Comparison of ENCODE assay signal across 9 cellular contexts in genomic region chr2:43083710-43084698, GRCh38.
A peak's percentile ranks its signal among the peaks of the same experiment; 100 is the strongest.
DNase-seq lines count a peak whose midpoint lies in the region; ATAC-seq and TF ChIP-seq lines count a peak whose summit lies in the region.
"Had no signal": no experiment of that assay in that cellular context is flagged by ENCODE, and none has a peak within 500 bp of the region (broad histone marks: within the 10 kb centered on the region; RNA-seq: fewer than 3 reads in every experiment).

No MANE protein-coding gene starts in this region.

- no peaks in the 10 kb centered on the region for H3K9me3 ChIP-seq in Peyer's patch
- H3K9me3 ChIP-seq in neuronal stem cell (replicated peaks in 1 of 2; ENCODE audit: control insufficient read depth in 2 of 2, insufficient read depth in 1 of 2, low read depth in 1 of 2, low read length in 2 of 2): no peaks in the 10 kb centered on the region

- no peak overlapping the region for H3K4me3 ChIP-seq in Peyer's patch
- no peak overlapping the region for H3K4me3 ChIP-seq in fibroblast of pulmonary artery (replicated peaks; ENCODE audit: low read depth, low read length)
- H3K4me3 ChIP-seq in neuronal stem cell (ENCODE audit: low read length in 2 of 2): no peak overlapping the region

- no peaks in the 10 kb centered on the region for H3K79me1 ChIP-seq in neuronal stem cell (ENCODE audit: low read depth, low read length)

- no peaks in the 10 kb centered on the region for H3K27me3 ChIP-seq in Peyer's patch
- H3K27me3 ChIP-seq in neuronal stem cell (ENCODE audit: control insufficient read depth in 3 of 3, insufficient read depth in 3 of 3, low read depth in 1 of 3, low read length in 3 of 3): no peaks in the 10 kb centered on the region

- peak overlapping the region in 1 of 2 donors; percentile 33 for H3K27ac Mint-ChIP-seq in effector memory CD8-positive, alpha-beta T cell

- H3K27ac ChIP-seq in Peyer's patch (peak overlapping the region; percentile 57 to 91 (median 79)), neuronal stem cell (replicated peaks; ENCODE audit: low read length) (peak overlapping the region; percentile 60)

- no peak for TF ChIP-seq CTCF in Peyer's patch (IDR thresholded peaks at IDR 0.05)
- TF ChIP-seq CTCF in fibroblast of pulmonary artery (IDR thresholded peaks at IDR 0.05; ENCODE audit: low read length, missing control alignments): no peak

- H2AK5ac ChIP-seq in neuronal stem cell (ENCODE audit: low read depth, low read length): peak overlapping the region; percentile 12

- H2AFZ ChIP-seq in neuronal stem cell (ENCODE audit: low read length): peak overlapping the region; percentile 84

- no peak overlapping the region for H3K4ac ChIP-seq in neuronal stem cell (ENCODE audit: low read length)

- no peak for TF ChIP-seq POLR2A in Peyer's patch (IDR thresholded peaks at IDR 0.05)

- ATAC-seq in effector memory CD8-positive, alpha-beta T cell (replicated peaks): no peak
- ATAC-seq in HG03039 (IDR thresholded peaks at IDR 0.05; ENCODE audit: unreplicated experiment): no peak

- peak overlapping the region; percentile 76 for H3K18ac ChIP-seq in neuronal stem cell (ENCODE audit: low read length)

- no peak overlapping the region for H3K4me3 Mint-ChIP-seq in effector memory CD8-positive, alpha-beta T cell

- no peaks in the 10 kb centered on the region for H3K9me3 Mint-ChIP-seq in effector memory CD8-positive, alpha-beta T cell

- H2BK120ac ChIP-seq in neuronal stem cell (ENCODE audit: low read depth, low read length): peak overlapping the region; percentile 81

- H3K27me3 Mint-ChIP-seq in effector memory CD8-positive, alpha-beta T cell: no peaks in the 10 kb centered on the region

- H2BK12ac ChIP-seq in neuronal stem cell (ENCODE audit: low read length): peak overlapping the region; percentile 44

- no peak overlapping the region for H3K4me2 ChIP-seq in neuronal stem cell (ENCODE audit: insufficient read depth, low read length, poor library complexity, severe bottlenecking)

- H3K36me3 ChIP-seq in Peyer's patch (no peaks in the 10 kb centered on the region), neuronal stem cell (replicated peaks in 1 of 2; ENCODE audit: control insufficient read depth in 2 of 2, insufficient read depth in 2 of 2, low read length in 2 of 2) (no peaks in the 10 kb centered on the region)

- no peak overlapping the region for H3K14ac ChIP-seq in neuronal stem cell (ENCODE audit: low read length)

- no peak overlapping the region for H4K91ac ChIP-seq in neuronal stem cell (ENCODE audit: low read depth, low read length, poor library complexity)

- peak overlapping the region; percentile 69 for H2BK5ac ChIP-seq in neuronal stem cell (ENCODE audit: low read length)

- H3K23ac ChIP-seq in neuronal stem cell (ENCODE audit: low read depth, low read length, poor library complexity): no peak overlapping the region

- H2BK15ac ChIP-seq in neuronal stem cell (ENCODE audit: low read length): peak overlapping the region; percentile 91

- H3K36me3 Mint-ChIP-seq in effector memory CD8-positive, alpha-beta T cell (ENCODE audit: insufficient read depth): peaks cover 6% of the 10 kb centered on the region

- DNase-seq in Ammon's horn (ENCODE audit: low spot score) (peak; percentile 87), Peyer's patch (peak in 1 of 3 donors; percentile 45), fibroblast of pulmonary artery (ENCODE audit: low read depth) (peak; percentile 81), neuronal stem cell (ENCODE audit: low spot score) (no peak), NCI-H446 (lab: John Stamatoyannopoulos, UW) (no peak), DMS153 treated with DMSO at 0.1 percent for 48 hours (lab: John Stamatoyannopoulos, UW; ENCODE audit: unreplicated experiment) (no peak)
- DNase-seq in effector memory CD8-positive, alpha-beta T cell: no peak
- DNase-seq: NCI-H1436 had no signal

- no peak overlapping the region for H4K8ac ChIP-seq in neuronal stem cell (ENCODE audit: low read depth, low read length)

- WGBS in neuronal stem cell (ENCODE audit: extremely low coverage in 2 of 2, insufficient read length in 2 of 2, insufficient replicate concordance in 1 of 2), 2 donors: no CpG with 5 or more reads among the region's 13 CpGs

- H3K9ac ChIP-seq in neuronal stem cell (ENCODE audit: low read depth, low read length, poor library complexity): no peak overlapping the region

- H3K4me1 ChIP-seq in Peyer's patch: peaks cover 0 to 41% (median 6%) of the 10 kb centered on the region in 4 donors
- peaks cover 34 to 45% of the 10 kb centered on the region in 2 donors for H3K4me1 ChIP-seq in neuronal stem cell (ENCODE audit: control insufficient read depth in 2 of 2, insufficient read depth in 1 of 2, low read depth in 1 of 2, low read length in 2 of 2)

- H3K4me1 Mint-ChIP-seq in effector memory CD8-positive, alpha-beta T cell (ENCODE audit: low read depth in 2 of 2): peaks cover 10 to 11% of the 10 kb centered on the region in 2 donors

Comparison
In these comparisons a context has a peak if more than half of its experiments do, and no peak if none do; other contexts are left out.
1. DNase-seq: peak in Ammon's horn (single experiment) and fibroblast of pulmonary artery (single experiment); none in neuronal stem cell (single experiment), NCI-H446 (0 of 2), effector memory CD8-positive, alpha-beta T cell (0 of 3) and DMS153 treated with DMSO at 0.1 percent for 48 hours (single experiment).